8 cellular contexts compared by ENCODE assay signal in genomic region chr17:43170140-43170765, GRCh38. TPM values are rescaled to one million over a fixed set of nuclear protein-coding genes. Genes with fewer than 3 reads are reported as not detected.
DNase-seq lines count a peak whose midpoint lies in the region; ATAC-seq and TF ChIP-seq lines count a peak whose summit lies in the region.

No MANE protein-coding gene starts in this region.

- H3K27ac Mint-ChIP-seq in T-helper 17 cell, result no peak overlapping the region

- H3K4me3 ChIP-seq in right cardiac atrium (ENCODE audit: low read length) (peak overlapping the region; percentile 91), uterus (peak overlapping the region; percentile 74 to 85)

- H3K9me3 ChIP-seq in T-helper 17 cell (ENCODE audit: control insufficient read depth, low read length, poor library complexity, severe bottlenecking) (no peaks in the 10 kb centered on the region), right cardiac atrium (ENCODE audit: control insufficient read depth, low read length) (no peaks in the 10 kb centered on the region), uterus (no peaks in the 10 kb centered on the region)

- ATAC-seq in HG02938 (IDR thresholded peaks at IDR 0.05; ENCODE audit: unreplicated experiment) (peak; percentile 68), T-helper 17 cell (peak; percentile 79), right cardiac atrium (peak; percentile 94 to 95)

- no peak overlapping the region for H3K4me3 Mint-ChIP-seq in T-helper 17 cell

- H3K27ac ChIP-seq in right cardiac atrium (ENCODE audit: low read length), result peak overlapping the region; percentile 100
- peak overlapping the region; percentile 97 to 99 for H3K27ac ChIP-seq in uterus

- TF ChIP-seq CTCF in GM13977 (IDR thresholded peaks at IDR 0.05; ENCODE audit: extremely low read depth, insufficient read depth, missing control alignments) (no peak), uterus (IDR thresholded peaks at IDR 0.05) (peak in 1 of 4 experiments; percentile 4)

- H3K36me3 ChIP-seq in uterus, result no peaks in the 10 kb centered on the region

- H3K27me3 ChIP-seq in right cardiac atrium (ENCODE audit: control insufficient read depth, insufficient read depth) (no peaks in the 10 kb centered on the region), uterus (no peaks in the 10 kb centered on the region)

- intact Hi-C loops in right cardiac atrium (cut with DNase I) (loop anchor here in 1 of 4 donors (10.0 kb wide), 1 partner anchor 145 kb away; the partner anchor contains the start of genes RND2 and VAT1), uterus (cut with DNase I; ENCODE audit: low total_unique reads) (no loop called here)

- peak; percentile 38 to 76 for TF ChIP-seq POLR2A in uterus (IDR thresholded peaks at IDR 0.05)

- no peaks in the 10 kb centered on the region for H3K27me3 Mint-ChIP-seq in T-helper 17 cell

- H3K4me1 ChIP-seq in right cardiac atrium (ENCODE audit: control insufficient read depth, insufficient read depth, low read length) (no peaks in the 10 kb centered on the region), uterus (peaks cover 19 to 20% of the 10 kb centered on the region in 2 donors)

- under 1% methylated on average over 27 of the region's 27 CpGs for WGBS in right cardiac atrium

- H3K4me1 Mint-ChIP-seq in T-helper 17 cell, result peaks cover 19% of the 10 kb centered on the region

- peak; percentile 94 for DNase-seq in GM13977 (ENCODE audit: low spot score)
- peak; percentile 92 for DNase-seq in NCI-H1694 treated with DMSO at 0.1 percent for 48 hours (lab: John Stamatoyannopoulos, UW)
- DNase-seq in T-helper 17 cell, result peak; percentile 74 to 82 (median 77)
- DNase-seq in anterior cingulate cortex (lab: John Stamatoyannopoulos, UW), result peak; percentile 23 to 95 (median 84)
- peak; percentile 88 to 95 (median 92) for DNase-seq in right cardiac atrium
- peak; percentile 91 for DNase-seq in pulmonary artery endothelial cell (ENCODE audit: low read depth, low spot score)
- DNase-seq in uterus, result peak; percentile 83 to 93

- H3K36me3 Mint-ChIP-seq in T-helper 17 cell (ENCODE audit: low read depth), result peaks cover 3% of the 10 kb centered on the region

- in situ Hi-C loops in GM13977 (cut with MboI; ENCODE audit: low pct_unique_long_range_greater_than_20kb, low sequenced_read_pairs, unreplicated experiment), result no loop called here

RNA-seq across cellular contexts. Expression of gene NBR1, which starts 0.8 kb away (rescaled TPM):
- total RNA-seq in T-helper 17 cell (10 to 100 TPM; 55.1 to 55.8 TPM), right cardiac atrium (10 to 100 TPM; 83.7 to 98.2 (median 90.9) TPM), pulmonary artery endothelial cell (105 and 110 TPM in 2 replicates), uterus (100 to 1,000 TPM in 1 of 4 donors, 10 to 100 TPM in 3; 30.0 to 126 (median 67.2) TPM)
- polyA plus RNA-seq in right cardiac atrium, result 39.4 TPM

RNA-seq across cellular contexts. Expression of gene TMEM106A, which starts 41.4 kb away (rescaled TPM):
- 10 to 100 TPM in 1 of 2 donors, 1 to 10 TPM in 1; 7.0 to 10.0 TPM for total RNA-seq in T-helper 17 cell
- total RNA-seq in right cardiac atrium, result 1 to 10 TPM; 4.9 to 8.7 (median 6.7) TPM
- polyA plus RNA-seq in right cardiac atrium, result 2.8 TPM
- total RNA-seq in pulmonary artery endothelial cell, result 1.6 and 2.7 TPM in 2 replicates
- total RNA-seq in uterus, result 10 to 100 TPM in 2 of 4 donors, 1 to 10 TPM in 2; 2.3 to 20.7 (median 11.9) TPM

RNA-seq across cellular contexts. Expression of gene BRCA1, which starts 45.1 kb away (rescaled TPM):
- total RNA-seq in T-helper 17 cell (1 to 10 TPM; 2.1 to 3.4 TPM), right cardiac atrium (10 to 100 TPM in 1 of 4 donors, 1 to 10 TPM in 3; 4.3 to 10.9 (median 8.0) TPM), pulmonary artery endothelial cell (21.2 and 38.1 TPM in 2 replicates), uterus (10 to 100 TPM in 2 of 4 donors, 1 to 10 TPM in 2; 1.2 to 30.7 (median 15.4) TPM)
- polyA plus RNA-seq in right cardiac atrium, result 2.7 TPM

RNA-seq across cellular contexts. Expression of gene CCDC200, which starts 58.2 kb away (rescaled TPM):
- total RNA-seq in T-helper 17 cell, result under 1 TPM; 0.40 to 0.60 TPM
- total RNA-seq in right cardiac atrium, result not detected
- polyA plus RNA-seq in right cardiac atrium, result 0.16 TPM
- not detected in 2 replicates for total RNA-seq in pulmonary artery endothelial cell
- total RNA-seq in uterus, result not detected

Comparison
In these comparisons a context has a peak if more than half of its experiments do, and no peak if none do; other contexts are left out.
1. Peak in every context shown above with its lines: DNase-seq, ATAC-seq, H3K4me3 ChIP-seq and H3K27ac ChIP-seq.